In genomic region chr7:33750177-33750576, GRCh38 we compare ENCODE assay signal across 13 cellular contexts.
DNase-seq lines count a peak whose midpoint lies in the region; ATAC-seq and TF ChIP-seq lines count a peak whose summit lies in the region.
"Had no signal": no experiment of that assay in that cellular context is flagged by ENCODE, and none has a peak within 500 bp of the region (broad histone marks: within the 10 kb centered on the region; RNA-seq: fewer than 3 reads in every experiment).

No MANE protein-coding gene starts in this region.

- POLR2A ChIA-PET in AG04449 (lab: Yijun Ruan, JAX) = no interaction called here

- CTCF ChIA-PET in AG04449 (lab: Yijun Ruan, JAX) = interaction anchor here (1.2 to 1.7 kb wide), 2 partner anchors 8 to 146 kb away, joined by 4 to 6 read pairs; no protein-coding TSS in a partner anchor

- no peak for TF ChIP-seq CTCF in AG04449 (IDR thresholded peaks at IDR 0.05; ENCODE audit: insufficient read depth, low read length, missing control alignments)

- DNase-seq in AG04449 (ENCODE audit: low read depth, low spot score) (peak; percentile 41), NCI-H526 (lab: John Stamatoyannopoulos, UW) (peak; percentile 27 to 41), DMS53 (lab: John Stamatoyannopoulos, UW) (no peak), NCI-H146 (lab: John Stamatoyannopoulos, UW) (no peak), inferior parietal cortex (ENCODE audit: extremely low spot score) (no peak)
- DNase-seq in activated CD4-positive, alpha-beta T cell treated with anti-CD3 and anti-CD28 coated beads for 1 hour = no peak
- DNase-seq: activated naive CD4-positive, alpha-beta T cell treated with anti-CD3 and anti-CD28 coated beads, Interleukin-2, amount 10 ng/mL, durations not matched to agents 7 days and 5 days; DND-41; SHP77 treated with DMSO at 0.1 percent for 48 hours; stimulated activated CD4-positive, alpha-beta T cell treated with anti-CD3 and anti-CD28 coated beads, Interleukin-4, amount 100 ng/mL, for 24 hours had no signal

- ATAC-seq in GM19372 (IDR thresholded peaks at IDR 0.05; ENCODE audit: low read depth, unreplicated experiment) = peak; percentile 78
- ATAC-seq in HG02852 (IDR thresholded peaks at IDR 0.05; ENCODE audit: unreplicated experiment) = peak; percentile 97

- H3K4me3 ChIP-seq in AG04449 (ENCODE audit: low read depth, low read length) = no peak overlapping the region
- H3K4me3 ChIP-seq: thoracic aorta had no signal

Comparison
In these comparisons a context has a peak if more than half of its experiments do, and no peak if none do; other contexts are left out.
1. DNase-seq: peak in AG04449 (single experiment) and NCI-H526 (2 of 2); none in activated CD4-positive, alpha-beta T cell treated with anti-CD3 and anti-CD28 coated beads for 1 hour (single experiment), DMS53 (single experiment), NCI-H146 (single experiment) and inferior parietal cortex (single experiment).